Comparison of ENCODE assay signal across 1 cellular context in the genomic region with DNA sequence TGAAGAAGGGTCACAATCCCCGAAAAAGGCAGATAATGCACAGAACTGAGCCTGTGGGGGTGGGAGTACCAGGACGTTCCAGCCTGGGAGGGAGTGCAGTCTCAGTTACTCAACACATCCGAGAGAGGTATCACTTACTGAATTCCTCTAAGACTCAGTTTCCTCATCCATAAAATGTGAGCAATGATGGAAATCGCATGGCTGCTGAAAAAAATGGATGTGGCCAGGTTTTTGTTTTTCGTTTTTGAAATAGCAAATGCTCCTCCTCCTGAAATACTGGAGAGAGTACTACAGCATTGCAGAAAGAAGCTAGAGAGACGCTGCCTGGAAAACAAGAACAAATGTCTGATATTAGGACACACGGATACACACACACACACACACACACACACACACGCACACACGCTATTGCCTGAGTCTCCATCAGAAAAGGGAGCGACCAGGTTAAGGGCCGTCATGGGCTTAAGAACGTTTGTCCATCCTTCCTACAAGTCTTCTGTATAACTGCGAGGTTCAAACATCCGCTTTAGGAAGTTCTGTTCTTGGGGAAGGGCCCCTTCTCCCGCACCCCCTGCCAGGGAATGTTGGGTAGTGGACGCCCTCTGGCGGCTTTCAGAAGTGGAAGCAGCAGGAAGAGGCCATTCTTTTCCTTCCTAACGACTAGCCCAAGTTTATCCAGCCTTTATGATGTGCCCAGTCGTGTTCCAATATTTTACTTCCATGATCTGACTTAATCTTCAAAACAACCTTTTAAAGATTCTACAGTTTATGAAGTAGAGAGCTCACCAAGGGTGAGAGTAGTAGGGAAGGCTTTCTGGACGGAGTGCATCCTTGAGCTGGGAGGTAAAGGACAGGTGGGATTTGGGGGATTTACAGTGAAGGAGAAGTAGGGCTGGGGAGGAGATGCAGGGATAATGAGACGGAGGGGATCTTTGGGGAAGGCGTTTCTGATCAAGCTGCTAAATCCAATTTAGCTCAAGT.
TF ChIP-seq lines count a peak whose summit lies in the region.

No MANE protein-coding gene starts in this region.

TF ChIP-seq in H1, 55 proteins besides CTCF, POLR2A, EP300 and RAD21:
- TF ChIP-seq BRCA1 (IDR thresholded peaks at IDR 0.05; ENCODE audit: low read depth, low read length) (no peak), SP4 (IDR thresholded peaks at IDR 0.05; ENCODE audit: low read length) (peak; percentile 13; the same call in 1 of the 2 replicates), EZH2 (IDR thresholded peaks at IDR 0.05; ENCODE audit: low read depth, low read length, severe bottlenecking) (no peak), TAF1 (IDR thresholded peaks at IDR 0.05; ENCODE audit: low read depth, low read length) (no peak), GTF2F1 (IDR thresholded peaks at IDR 0.05; ENCODE audit: borderline replicate concordance, low read depth, low read length) (no peak), TCF12 (IDR thresholded peaks at IDR 0.05; ENCODE audit: low read depth, low read length) (0 out of 2 replicates have a peak, but pooled peaks have one; percentile 64), SP1 (IDR thresholded peaks at IDR 0.05; ENCODE audit: low read depth, low read length) (0 out of 2 replicates have a peak, but pooled peaks have one; percentile 15), KDM1A (IDR thresholded peaks at IDR 0.05; ENCODE audit: borderline replicate concordance, low read length) (peak; percentile 100), BCL11A (IDR thresholded peaks at IDR 0.05; ENCODE audit: low read depth in 2 of 2, low read length in 2 of 2) (no peak), HDAC2 (IDR thresholded peaks at IDR 0.05; ENCODE audit: borderline replicate concordance in 1 of 2, low read depth in 2 of 2, low read length in 2 of 2) (peak in 1 of 2 experiments; percentile 100; a peak in 2 of 4 replicates), MAFK (IDR thresholded peaks at IDR 0.05; ENCODE audit: low read depth, low read length) (no peak), RXRA (IDR thresholded peaks at IDR 0.05; ENCODE audit: insufficient read depth, low read depth, low read length) (no peak), EGR1 (IDR thresholded peaks at IDR 0.05; ENCODE audit: borderline replicate concordance, low read depth, low read length) (peak; percentile 37; the same call in 1 of the 2 replicates), CTBP2 (IDR thresholded peaks at IDR 0.05; ENCODE audit: borderline replicate concordance, insufficient read depth, insufficient read length, low read length) (no peak), NANOG (IDR thresholded peaks at IDR 0.05; ENCODE audit: insufficient read depth, low read depth, low read length, poor library complexity, severe bottlenecking) (peak; percentile 8), TEAD4 (IDR thresholded peaks at IDR 0.05; ENCODE audit: low read depth, low read length) (peak; percentile 86), CEBPB (IDR thresholded peaks at IDR 0.05; ENCODE audit: low read depth, low read length) (no peak), FOSL1 (IDR thresholded peaks at IDR 0.05; ENCODE audit: insufficient read depth, low read depth, low read length) (no peak), POLR2AphosphoS5 (IDR thresholded peaks at IDR 0.05; ENCODE audit: low read depth, low read length) (no peak), PHF8 (conservative IDR thresholded peaks at IDR 0.05; ENCODE audit: low read depth, low read length) (no peak), JUN (IDR thresholded peaks at IDR 0.05; ENCODE audit: low read depth, low read length) (no peak), CREB1 (IDR thresholded peaks at IDR 0.05) (no peak), YY1 (IDR thresholded peaks at IDR 0.05; ENCODE audit: low read depth, low read length) (peak; percentile 73), ZNF274 (IDR thresholded peaks at IDR 0.05; ENCODE audit: borderline replicate concordance, extremely low read depth, low read length) (no peak), BACH1 (IDR thresholded peaks at IDR 0.05; ENCODE audit: low read length) (no peak), TAF7 (optimal IDR thresholded peaks at IDR 0.05; ENCODE audit: borderline replicate concordance, low read depth, low read length) (peak; percentile 44)
- TF ChIP-seq, protein P1, sequence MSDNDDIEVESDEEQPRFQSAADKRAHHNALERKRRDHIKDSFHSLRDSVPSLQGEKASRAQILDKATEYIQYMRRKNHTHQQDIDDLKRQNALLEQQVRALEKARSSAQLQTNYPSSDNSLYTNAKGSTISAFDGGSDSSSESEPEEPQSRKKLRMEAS (IDR thresholded peaks at IDR 0.05): peak; percentile 15; the same call in 1 of the 2 replicates
